ENCODE assay signal across 22 cellular contexts in the genomic region with DNA sequence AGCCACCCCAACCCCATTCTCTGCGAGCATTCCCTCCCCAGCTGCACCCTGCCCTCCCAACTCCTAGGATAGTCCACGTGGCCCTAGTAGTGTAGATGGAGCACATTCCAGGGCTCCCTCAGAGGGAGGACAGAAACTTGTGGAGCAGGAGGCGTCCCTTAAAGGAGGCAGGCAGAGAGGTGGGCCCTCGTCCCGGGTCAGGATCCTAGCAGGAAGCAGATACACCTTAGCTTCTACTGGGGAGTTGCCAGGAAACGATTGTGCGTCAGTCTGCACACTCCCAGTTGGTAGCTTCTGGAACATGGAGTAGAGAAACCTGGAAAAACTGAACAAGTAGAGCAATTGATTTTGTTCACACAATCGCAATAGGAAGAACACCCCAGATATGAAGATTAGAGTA. TPM values are rescaled to one million over a fixed set of nuclear protein-coding genes. Genes with fewer than 3 reads are reported as not detected.
DNase-seq lines count a peak whose midpoint lies in the region; ATAC-seq, FAIRE-seq and TF ChIP-seq lines count a peak whose summit lies in the region.
"Had no signal": no experiment of that assay in that cellular context is flagged by ENCODE, and none has a peak within 500 bp of the region (broad histone marks: within the 10 kb centered on the region; RNA-seq: fewer than 3 reads in every experiment).

No MANE protein-coding gene starts in this region.

- 79 to 89% methylated on average over 8 of the region's 8 CpGs for WGBS in body of pancreas, 2 donors
- 19 to 70% (median 45%) methylated on average over 8 of the region's 8 CpGs for WGBS in small intestine, 3 donors

- H3K27ac ChIP-seq in body of pancreas (no peak overlapping the region), small intestine (ENCODE audit: low read depth in 1 of 2, low read length in 1 of 2) (peak overlapping the region; percentile 2 to 78)
- H3K27ac ChIP-seq: 22Rv1, C4-2B, KMS-11, RWPE1 had no signal

- no peaks in the 10 kb centered on the region for H3K9me3 ChIP-seq in Caco-2
- no peaks in the 10 kb centered on the region for H3K9me3 ChIP-seq in body of pancreas
- no peaks in the 10 kb centered on the region for H3K9me3 ChIP-seq in small intestine (ENCODE audit: control insufficient read depth, low read depth)

- H3K4me3 Mint-ChIP-seq in Caco-2 (ENCODE audit: unreplicated experiment) = peak overlapping the region; percentile 4
- no peak overlapping the region for H3K4me3 Mint-ChIP-seq in natural killer cell treated with Interleukin-12 subunit alpha and Interleukin-12 subunit beta and Interleukin-15 and Interleukin-18, amount 100 ng/mL, for 72 hours
- H3K4me3 Mint-ChIP-seq: HFFc6 had no signal

- intact Hi-C loops in Caco-2 (cut with micrococcal nuclease; ENCODE audit: unreplicated experiment) = loop anchor here (5.0 kb wide), 1 partner anchor 346 kb away; no protein-coding TSS in a partner anchor
- intact Hi-C loops in body of pancreas (cut with DNase I) = no loop called here
- intact Hi-C loops in left colon (cut with DNase I, micrococcal nuclease) = loop anchor here in 1 of 2 donors (10.0 kb wide), 1 partner anchor 94 kb away; no protein-coding TSS in a partner anchor

- no peaks in the 10 kb centered on the region for H3K36me3 Mint-ChIP-seq in Caco-2 (ENCODE audit: insufficient read depth, unreplicated experiment)
- no peaks in the 10 kb centered on the region for H3K36me3 Mint-ChIP-seq in natural killer cell treated with Interleukin-12 subunit alpha and Interleukin-12 subunit beta and Interleukin-15 and Interleukin-18, amount 100 ng/mL, for 72 hours

- H3K9me3 Mint-ChIP-seq in Caco-2 (ENCODE audit: unreplicated experiment) = no peaks in the 10 kb centered on the region
- H3K9me3 Mint-ChIP-seq in natural killer cell treated with Interleukin-12 subunit alpha and Interleukin-12 subunit beta and Interleukin-15 and Interleukin-18, amount 100 ng/mL, for 72 hours = no peaks in the 10 kb centered on the region
- H3K9me3 Mint-ChIP-seq: HFFc6 had no signal

- FAIRE-seq in small intestine (lab: Jason Lieb, UNC) = no peak
- FAIRE-seq: H54 had no signal

- H3K4me1 ChIP-seq in Caco-2 (peaks cover 30% of the 10 kb centered on the region), body of pancreas (peaks cover 24% of the 10 kb centered on the region), small intestine (ENCODE audit: control insufficient read depth in 2 of 2, insufficient read depth in 1 of 2, low read depth in 1 of 2, low read length in 1 of 2) (peaks cover 0 to 2% of the 10 kb centered on the region in 2 donors)

- DNase-seq in Caco-2 (no peak), body of pancreas (peak in 3 of 4 donors; percentile 32 to 68 (median 44)), left colon (peak; percentile 66 to 72), small intestine (peak; percentile 92), dermis blood vessel endothelial cell (no peak), NCI-H526 treated with DMSO at 0.1 percent for 48 hours (lab: John Stamatoyannopoulos, UW) (no peak)
- no peak for DNase-seq in natural killer cell treated with Interleukin-12 subunit alpha and Interleukin-12 subunit beta and Interleukin-15 and Interleukin-18, amount 100 ng/mL, for 72 hours (ENCODE audit: low spot score)
- DNase-seq: AML-193, DMS79 treated with DMSO at 0.1 percent for 48 hours, HFFc6, NCI-H1417 treated with DMSO at 0.1 percent for 48 hours, NCI-H187 treated with DMSO at 0.1 percent for 48 hours, NCI-H2227 treated with DMSO at 0.1 percent for 48 hours, NCI-H510A treated with DMSO at 0.1 percent for 48 hours, NCI-H82, PC-3 had no signal

- no peaks in the 10 kb centered on the region for H3K27me3 Mint-ChIP-seq in Caco-2 (ENCODE audit: insufficient read depth, unreplicated experiment)
- no peaks in the 10 kb centered on the region for H3K27me3 Mint-ChIP-seq in natural killer cell treated with Interleukin-12 subunit alpha and Interleukin-12 subunit beta and Interleukin-15 and Interleukin-18, amount 100 ng/mL, for 72 hours

- H3K36me3 ChIP-seq in Caco-2 (ENCODE audit: control insufficient read depth, insufficient read depth, low read length) (no peaks in the 10 kb centered on the region), body of pancreas (replicated peaks in 1 of 2; ENCODE audit: insufficient read depth in 1 of 2, low read depth in 2 of 2) (no peaks in the 10 kb centered on the region), small intestine (ENCODE audit: control insufficient read depth in 2 of 2, insufficient read depth in 2 of 2, low read length in 2 of 2) (no peaks in the 10 kb centered on the region)

- no peak for TF ChIP-seq POLR2A in body of pancreas (IDR thresholded peaks at IDR 0.05)

- H3K4me3 ChIP-seq in Caco-2 (ENCODE audit: low read depth, low read length) (no peak overlapping the region), body of pancreas (no peak overlapping the region), small intestine (ENCODE audit: low read depth in 1 of 2, low read length in 2 of 2) (no peak overlapping the region)

- no peaks in the 10 kb centered on the region for H3K27me3 ChIP-seq in Caco-2 (replicated peaks; ENCODE audit: control insufficient read depth, insufficient read depth, low read length)
- no peaks in the 10 kb centered on the region for H3K27me3 ChIP-seq in body of pancreas
- no peaks in the 10 kb centered on the region for H3K27me3 ChIP-seq in small intestine (ENCODE audit: control insufficient read depth in 2 of 2, insufficient read depth in 2 of 2, low read length in 2 of 2)

- TF ChIP-seq CTCF in Caco-2 (IDR thresholded peaks at IDR 0.05; ENCODE audit: insufficient read depth in 1 of 2, low read depth in 1 of 2, low read length in 1 of 2, severe bottlenecking in 1 of 2, unreplicated experiment in 1 of 2) (no peak), body of pancreas (IDR thresholded peaks at IDR 0.05) (no peak)

- H3K27ac Mint-ChIP-seq in Caco-2 (ENCODE audit: unreplicated experiment) = peak overlapping the region; percentile 79
- H3K27ac Mint-ChIP-seq in natural killer cell treated with Interleukin-12 subunit alpha and Interleukin-12 subunit beta and Interleukin-15 and Interleukin-18, amount 100 ng/mL, for 72 hours = no peak overlapping the region
- H3K27ac Mint-ChIP-seq: HFFc6 had no signal

- ATAC-seq in body of pancreas (no peak), left colon (peak; percentile 43), HG03045 (IDR thresholded peaks at IDR 0.05; ENCODE audit: unreplicated experiment) (no peak)
- ATAC-seq in natural killer cell treated with Interleukin-12 subunit alpha and Interleukin-12 subunit beta and Interleukin-15 and Interleukin-18, amount 100 ng/mL, for 72 hours = no peak
- ATAC-seq: PC-3 had no signal

- CTCF ChIA-PET in Caco-2 (lab: Charles Lee) = no interaction called here

- POLR2A ChIA-PET in Caco-2 (lab: Charles Lee) = no interaction called here

- BruUV-seq in Caco-2 (replicated peaks; lab: Mats Ljungman, UMichigan) = no TSS peak

- peaks cover 34% of the 10 kb centered on the region for H3K4me1 Mint-ChIP-seq in Caco-2 (ENCODE audit: low read depth, unreplicated experiment)
- peaks cover 0 to 3% of the 10 kb centered on the region in 2 donors for H3K4me1 Mint-ChIP-seq in natural killer cell treated with Interleukin-12 subunit alpha and Interleukin-12 subunit beta and Interleukin-15 and Interleukin-18, amount 100 ng/mL, for 72 hours (ENCODE audit: low read depth in 2 of 2)

RNA-seq across cellular contexts. Expression of a gene that starts 43.9 kb away (rescaled TPM):
- total RNA-seq in Caco-2 (2022) (15.4 and 16.0 TPM in 2 replicates), body of pancreas (1 to 10 TPM; 1.3 to 7.6 TPM), left colon (1 to 10 TPM; 6.0 to 6.8 TPM), dermis blood vessel endothelial cell (5.4 and 7.9 TPM in 2 replicates)
- 1 to 10 TPM; 7.6 to 9.5 (median 8.3) TPM for polyA plus RNA-seq in small intestine
- total RNA-seq in natural killer cell treated with Interleukin-12 subunit alpha and Interleukin-12 subunit beta and Interleukin-15 and Interleukin-18, amount 100 ng/mL, for 72 hours = 1 to 10 TPM; 4.7 to 8.5 TPM

Comparison
In these comparisons a context has a peak if more than half of its experiments do, and no peak if none do; other contexts are left out.
1. DNase-seq: peak in body of pancreas (3 of 4), left colon (2 of 2) and small intestine (single experiment); none in Caco-2 (0 of 2), dermis blood vessel endothelial cell (single experiment), natural killer cell treated with Interleukin-12 subunit alpha and Interleukin-12 subunit beta and Interleukin-15 and Interleukin-18, amount 100 ng/mL, for 72 hours (single experiment) and NCI-H526 treated with DMSO at 0.1 percent for 48 hours (single experiment).
2. H3K27ac ChIP-seq: peak in small intestine (2 of 2); none in body of pancreas (0 of 4).